Comparison of ENCODE assay signal across 8 cellular contexts in genomic region chr16:29862884-29863668, GRCh38. TPM values are rescaled to one million over a fixed set of nuclear protein-coding genes. Genes with fewer than 3 reads are reported as not detected.
A peak's percentile ranks its signal among the peaks of the same experiment; 100 is the strongest.
DNase-seq lines count a peak whose midpoint lies in the region; ATAC-seq and TF ChIP-seq lines count a peak whose summit lies in the region.

Gene CDIPT, minus strand, starts transcription at chr16:29863226. Its CDS starts 369 bp downstream, at chr16:29862857.

- H3K9ac ChIP-seq in mammary epithelial cell (ENCODE audit: insufficient read depth, low read length) (peak within 1 kb of the TSS; percentile 88), iPS-20b (ENCODE audit: low read depth, low read length) (peak within 1 kb of the TSS; percentile 93)

- H3K4me1 ChIP-seq in mammary epithelial cell (ENCODE audit: insufficient read depth, low read length) (peaks cover 3% of the 10 kb centered on the region), iPS-20b (ENCODE audit: insufficient read depth, low read length) (no peaks in the 10 kb centered on the region)

- TF ChIP-seq CTCF in AG04450 (IDR thresholded peaks at IDR 0.05; ENCODE audit: low read depth, low read length): peak; percentile 59
- TF ChIP-seq CTCF in WERI-Rb-1 (IDR thresholded peaks at IDR 0.05; ENCODE audit: low read depth, low read length): peak; percentile 79
- peak; percentile 58 to 72 for TF ChIP-seq CTCF in mammary epithelial cell (conservative IDR thresholded peaks at IDR 0.05 in 1 of 2, IDR thresholded peaks at IDR 0.05 in 1 of 2; ENCODE audit: extremely low read depth in 1 of 2, insufficient read depth in 1 of 2, low read depth in 1 of 2, low read length in 2 of 2)

- DNase-seq in AG04450 (ENCODE audit: low read depth, low spot score) (peak; percentile 93), NCI-H2227 (lab: John Stamatoyannopoulos, UW; ENCODE audit: unreplicated experiment) (peak; percentile 98), WERI-Rb-1 (peak; percentile 95), mammary epithelial cell (peak; percentile 92)

- H3K27ac ChIP-seq in AG04450 (ENCODE audit: low read depth, low read length) (peak within 1 kb of the TSS; percentile 92), WERI-Rb-1 (peak within 1 kb of the TSS; percentile 99), mammary epithelial cell (ENCODE audit: insufficient read depth, low read depth, low read length) (peak within 1 kb of the TSS; percentile 98), iPS-20b (ENCODE audit: low read length) (peak within 1 kb of the TSS; percentile 99), skin epidermis (peak within 1 kb of the TSS; percentile 61 to 100 (median 97))

- no peaks in the 10 kb centered on the region for H4K20me1 ChIP-seq in mammary epithelial cell (ENCODE audit: insufficient read depth, low read length)

- BruUV-seq in mammary epithelial cell (replicated peaks; lab: Mats Ljungman, UMichigan): TSS peak; percentile 45

- ATAC-seq in GM18868 (IDR thresholded peaks at IDR 0.05; ENCODE audit: unreplicated experiment) (peak; percentile 95), HG03135 (IDR thresholded peaks at IDR 0.05; ENCODE audit: unreplicated experiment) (peak; percentile 91)

- H3K36me3 ChIP-seq in WERI-Rb-1 (peaks cover 23% of the 10 kb centered on the region), mammary epithelial cell (ENCODE audit: insufficient read depth, low read length) (peaks cover 3% of the 10 kb centered on the region), iPS-20b (ENCODE audit: insufficient read depth, low read depth, low read length) (peaks cover 26% of the 10 kb centered on the region)

- H3K9me3 ChIP-seq in AG04450 (ENCODE audit: control insufficient read depth, insufficient read depth, low read length): no peaks in the 10 kb centered on the region; the same call in 1 of the 2 replicates
- no peaks in the 10 kb centered on the region for H3K9me3 ChIP-seq in WERI-Rb-1 (ENCODE audit: severe bottlenecking)
- no peaks in the 10 kb centered on the region for H3K9me3 ChIP-seq in mammary epithelial cell (replicated peaks; ENCODE audit: insufficient read depth, low read length)
- no peaks in the 10 kb centered on the region for H3K9me3 ChIP-seq in iPS-20b (ENCODE audit: insufficient read depth, low read depth, low read length)

- H3K27me3 ChIP-seq in AG04450 (ENCODE audit: control insufficient read depth, insufficient read depth, low read length): no peaks in the 10 kb centered on the region
- H3K27me3 ChIP-seq in WERI-Rb-1 (ENCODE audit: insufficient read depth, low read depth, severe bottlenecking): no peaks in the 10 kb centered on the region
- no peaks in the 10 kb centered on the region for H3K27me3 ChIP-seq in mammary epithelial cell (ENCODE audit: insufficient read depth, low read length)
- H3K27me3 ChIP-seq in iPS-20b (ENCODE audit: insufficient read depth, low read length): no peaks in the 10 kb centered on the region

- CTCF ChIA-PET in AG04450 (lab: Charles Lee) (interaction anchor here (0.5 to 1.6 kb wide), 3 partner anchors 12 to 132 kb away, joined by 3 read pairs; partner anchors contain the start of gene HIRIP3), mammary epithelial cell (lab: Charles Lee; ENCODE audit: low non-redundant PET) (interaction anchor here (0.6 kb wide), 1 partner anchor 251 kb away, joined by 9 read pairs; no protein-coding TSS in a partner anchor)

- in situ Hi-C loops in mammary epithelial cell (cut with MboI; ENCODE audit: low sequenced_read_pairs in 2 of 2): no loop called here

- H2AFZ ChIP-seq in mammary epithelial cell (ENCODE audit: low read depth, low read length): peak within 1 kb of the TSS; percentile 92

- H3K79me2 ChIP-seq in mammary epithelial cell (ENCODE audit: insufficient read depth, low read length): peaks cover 17% of the 10 kb centered on the region

- POLR2A ChIA-PET in AG04450 (lab: Yijun Ruan, JAX): interaction anchor here (1.1 to 1.2 kb wide), 2 partner anchors 37 to 110 kb away, joined by 3 to 5 read pairs; partner anchors contain the start of gene TAOK2

- dilution Hi-C loops in mammary epithelial cell (cut with HindIII; ENCODE audit: low sequenced_read_pairs): loop anchor here (5.0 kb wide), 1 partner anchor 79 kb away; no protein-coding TSS in a partner anchor

- intact Hi-C loops in mammary epithelial cell (cut with micrococcal nuclease): loop anchor here (1.0 to 2.0 kb wide), 5 partner anchors 36 to 158 kb away; partner anchors contain the start of genes HIRIP3 and SEZ6L2

- peak within 1 kb of the TSS; percentile 92 for H3K4me2 ChIP-seq in mammary epithelial cell (ENCODE audit: insufficient read depth, low read depth, low read length)

- WGBS in mammary epithelial cell (ENCODE audit: low coverage, missing lambda C conversion rate): 1% methylated on average over 24 of the region's 57 CpGs

- H3K4me3 ChIP-seq in AG04450 (ENCODE audit: low read depth, low read length) (peak within 1 kb of the TSS; percentile 93), WERI-Rb-1 (ENCODE audit: low read depth, low read length) (peak within 1 kb of the TSS; percentile 67), mammary epithelial cell (replicated peaks in 1 of 3; ENCODE audit: insufficient read depth in 1 of 3, low read depth in 2 of 3, low read length in 3 of 3) (peak within 1 kb of the TSS; percentile 83 to 97 (median 89)), iPS-20b (ENCODE audit: low read length) (peak within 1 kb of the TSS; percentile 89), skin epidermis (peak within 1 kb of the TSS; percentile 67 to 97 (median 86))

RNA-seq across cellular contexts. Expression of gene CDIPT, which starts in this region (rescaled TPM):
- polyA plus RNA-seq in AG04450 (2011; rRNA removed): 89.9 and 112 TPM in 2 replicates
- polyA minus RNA-seq in AG04450 (2011; rRNA and poly(A)+ RNA removed): 41.5 and 53.3 TPM in 2 replicates
- total RNA-seq in mammary epithelial cell: 10 to 100 TPM; 47.8 to 72.2 TPM
- 72.2 TPM for polyA plus RNA-seq in mammary epithelial cell
- polyA minus RNA-seq in mammary epithelial cell: 76.9 TPM

Comparison
In these comparisons a context has a peak if more than half of its experiments do, and no peak if none do; other contexts are left out.
1. Peak in every context shown above with its lines: DNase-seq, ATAC-seq, H3K4me3 ChIP-seq and H3K27ac ChIP-seq.